8 cellular contexts compared by ENCODE assay signal in the genomic region with DNA sequence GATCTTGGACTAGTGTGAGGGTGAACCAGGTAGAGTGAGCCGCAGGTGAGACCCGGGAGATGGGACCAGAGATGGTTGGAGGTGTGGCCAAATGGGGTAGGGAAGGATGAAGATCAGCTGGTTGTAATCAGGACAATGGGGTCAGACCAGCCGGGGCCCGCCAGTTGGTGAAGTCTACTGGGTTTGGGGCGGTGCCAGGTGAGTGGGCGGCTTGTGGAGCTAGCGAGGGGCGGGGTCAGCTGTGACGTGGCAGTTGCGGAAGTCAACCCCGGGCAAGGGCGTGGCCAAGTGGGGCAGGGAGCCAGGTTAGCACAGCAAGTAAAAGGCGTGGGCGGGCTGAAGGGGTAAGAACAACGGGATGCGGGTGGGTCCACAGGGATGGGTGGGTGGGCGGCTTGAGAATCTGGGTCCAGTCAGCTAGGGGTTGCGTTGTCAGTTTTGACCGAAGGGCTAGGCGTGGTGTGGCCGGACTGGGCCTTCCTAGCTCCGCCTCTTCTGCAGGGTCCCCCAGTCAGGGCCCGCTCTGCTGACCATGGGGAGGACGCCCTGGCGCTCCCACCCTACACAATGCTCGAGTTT. TPM values are rescaled to one million over a fixed set of nuclear protein-coding genes. Genes with fewer than 3 reads are reported as not detected.
DNase-seq lines count a peak whose midpoint lies in the region; ATAC-seq and TF ChIP-seq lines count a peak whose summit lies in the region.

No MANE protein-coding gene starts in this region.

- H3K9me3 ChIP-seq in colonic mucosa, result no peaks in the 10 kb centered on the region

- peak overlapping the region; percentile 63 for H3K4me3 Mint-ChIP-seq in activated CD4-positive, alpha-beta T cell treated with anti-CD3 and anti-CD28 coated beads for 36 hours

- H3K9ac ChIP-seq in colonic mucosa (ENCODE audit: low read depth in 2 of 2, low read length in 2 of 2), result peak overlapping the region; percentile 51 to 62

- H3K79me2 ChIP-seq in ACC112 (ENCODE audit: control insufficient read depth, insufficient read depth, low read length, unreplicated experiment), result no peaks in the 10 kb centered on the region

- POLR2A ChIA-PET in activated CD4-positive, alpha-beta T cell treated with anti-CD3 and anti-CD28 coated beads for 36 hours (lab: Charles Lee), result interaction anchor here (0.6 to 1.0 kb wide), 2 partner anchors 23 to 25 kb away, joined by 3 to 4 read pairs; partner anchors contain the start of gene ALKBH5

- H3K36me3 ChIP-seq in ACC112 (ENCODE audit: insufficient read depth, low read length) (no peaks in the 10 kb centered on the region), colonic mucosa (no peaks in the 10 kb centered on the region)

- CTCF ChIA-PET in activated CD4-positive, alpha-beta T cell treated with anti-CD3 and anti-CD28 coated beads for 36 hours (lab: Charles Lee), result interaction anchor here (0.7 to 1.1 kb wide), 2 partner anchors 23 to 70 kb away, joined by 3 read pairs; no protein-coding TSS in a partner anchor

- DNase-seq in LoVo (ENCODE audit: low spot score), result peak; percentile 80
- peak; percentile 99 for DNase-seq in activated CD4-positive, alpha-beta T cell treated with anti-CD3 and anti-CD28 coated beads for 36 hours
- peak; percentile 99 for DNase-seq in colonic mucosa
- DNase-seq in left colon, result peak; percentile 97 to 99
- DNase-seq in stimulated activated CD4-positive, alpha-beta T cell treated with anti-CD3 and anti-CD28 coated beads, Interleukin-2, amount 100 ng/mL, for 24 hours, result peak; percentile 94 to 98
- DNase-seq in GF-D8 (lab: John Stamatoyannopoulos, UW), result no peak

- intact Hi-C loops in activated CD4-positive, alpha-beta T cell treated with anti-CD3 and anti-CD28 coated beads for 36 hours (cut with DNase I, micrococcal nuclease), result loop anchor here (1.0 to 2.0 kb wide), 4 partner anchors 25 to 464 kb away; partner anchors contain the start of genes ALKBH5 (in 2 of the 2) and MIEF2 (in 1 of the 2)
- intact Hi-C loops in colonic mucosa (cut with DNase I) (no loop called here), left colon (cut with DNase I, micrococcal nuclease) (no loop called here)

- H3K4me1 ChIP-seq in ACC112 (ENCODE audit: control insufficient read depth, insufficient read depth, low read length, unreplicated experiment), result peaks cover 40% of the 10 kb centered on the region
- H3K4me1 ChIP-seq in colonic mucosa, result no peaks in the 10 kb centered on the region

- H3K27me3 ChIP-seq in ACC112 (ENCODE audit: insufficient read depth, low read length), result no peaks in the 10 kb centered on the region
- H3K27me3 ChIP-seq in colonic mucosa, result no peaks in the 10 kb centered on the region

- no peak for TF ChIP-seq CTCF in colonic mucosa (IDR thresholded peaks at IDR 0.05)

- no peaks in the 10 kb centered on the region for H3K9me3 Mint-ChIP-seq in activated CD4-positive, alpha-beta T cell treated with anti-CD3 and anti-CD28 coated beads for 36 hours (ENCODE audit: low read depth)

- peaks cover 9% of the 10 kb centered on the region for H3K4me1 Mint-ChIP-seq in activated CD4-positive, alpha-beta T cell treated with anti-CD3 and anti-CD28 coated beads for 36 hours

- peak overlapping the region; percentile 44 for H2AFZ ChIP-seq in ACC112 (ENCODE audit: low read length, unreplicated experiment)

- ATAC-seq in activated CD4-positive, alpha-beta T cell treated with anti-CD3 and anti-CD28 coated beads for 36 hours, result peak; percentile 87
- peak; percentile 85 for ATAC-seq in left colon

- peak; percentile 52 for TF ChIP-seq POLR2A in GM19099 (IDR thresholded peaks at IDR 0.05; ENCODE audit: extremely low read depth, insufficient read length, low read depth)

- 0 out of 2 replicates have a peak overlapping the region, but pooled peaks have one; percentile 11 for H3K27ac ChIP-seq in ACC112 (ENCODE audit: low read depth, low read length)
- H3K27ac ChIP-seq in colonic mucosa, result peak overlapping the region; percentile 23

- H3K27me3 Mint-ChIP-seq in activated CD4-positive, alpha-beta T cell treated with anti-CD3 and anti-CD28 coated beads for 36 hours, result no peaks in the 10 kb centered on the region

- H3K4me3 ChIP-seq in ACC112 (ENCODE audit: low read depth, low read length) (peak overlapping the region; percentile 76), colonic mucosa (peak overlapping the region; percentile 43)

- peak overlapping the region; percentile 81 for H3K27ac Mint-ChIP-seq in activated CD4-positive, alpha-beta T cell treated with anti-CD3 and anti-CD28 coated beads for 36 hours

- no peaks in the 10 kb centered on the region for H3K36me3 Mint-ChIP-seq in activated CD4-positive, alpha-beta T cell treated with anti-CD3 and anti-CD28 coated beads for 36 hours (ENCODE audit: low read depth)

RNA-seq across cellular contexts. Expression of gene ALKBH5, which starts 25.5 kb away (rescaled TPM):
- total RNA-seq in activated CD4-positive, alpha-beta T cell treated with anti-CD3 and anti-CD28 coated beads for 36 hours, result 100 to 1,000 TPM; 163 to 168 TPM
- total RNA-seq in colonic mucosa (100 to 1,000 TPM in 1 of 2 donors, 10 to 100 TPM in 1; 94.8 to 130 TPM), left colon (10 to 100 TPM; 83.7 to 89.8 TPM)

RNA-seq across cellular contexts. Expression of gene MYO15A, which starts 49.6 kb away (rescaled TPM):
- total RNA-seq in activated CD4-positive, alpha-beta T cell treated with anti-CD3 and anti-CD28 coated beads for 36 hours, result 1 to 10 TPM; 1.1 to 1.5 TPM
- total RNA-seq in colonic mucosa (1 to 10 TPM; 1.1 to 1.4 TPM), left colon (1 to 10 TPM in 1 of 2 donors, under 1 TPM in 1; 0.75 to 2.4 TPM)

Comparison
In these comparisons a context has a peak if more than half of its experiments do, and no peak if none do; other contexts are left out.
1. intact Hi-C loops: an anchor here in activated CD4-positive, alpha-beta T cell treated with anti-CD3 and anti-CD28 coated beads for 36 hours (1.0 to 2.0 kb wide); none called in colonic mucosa and left colon.